In genomic region chr22:41868556-41868955, GRCh38 we compare ENCODE assay signal across 1 cellular context.
TF ChIP-seq lines count a peak whose summit lies in the region.

No MANE protein-coding gene starts in this region.

TF ChIP-seq in GM23338, 12 proteins besides CTCF, POLR2A, EP300 and RAD21 (continued from another document):
- TF ChIP-seq REST (IDR thresholded peaks at IDR 0.05; ENCODE audit: unreplicated experiment) (no peak), ZNF462 (CRISPR knock-in tag; IDR thresholded peaks at IDR 0.05) (no peak), EZH2phosphoT487 (IDR thresholded peaks at IDR 0.05; ENCODE audit: unreplicated experiment) (no peak), JUNB (IDR thresholded peaks at IDR 0.05; ENCODE audit: unreplicated experiment) (no peak)
